ENCODE assay signal across 25 cellular contexts in the genomic region with DNA sequence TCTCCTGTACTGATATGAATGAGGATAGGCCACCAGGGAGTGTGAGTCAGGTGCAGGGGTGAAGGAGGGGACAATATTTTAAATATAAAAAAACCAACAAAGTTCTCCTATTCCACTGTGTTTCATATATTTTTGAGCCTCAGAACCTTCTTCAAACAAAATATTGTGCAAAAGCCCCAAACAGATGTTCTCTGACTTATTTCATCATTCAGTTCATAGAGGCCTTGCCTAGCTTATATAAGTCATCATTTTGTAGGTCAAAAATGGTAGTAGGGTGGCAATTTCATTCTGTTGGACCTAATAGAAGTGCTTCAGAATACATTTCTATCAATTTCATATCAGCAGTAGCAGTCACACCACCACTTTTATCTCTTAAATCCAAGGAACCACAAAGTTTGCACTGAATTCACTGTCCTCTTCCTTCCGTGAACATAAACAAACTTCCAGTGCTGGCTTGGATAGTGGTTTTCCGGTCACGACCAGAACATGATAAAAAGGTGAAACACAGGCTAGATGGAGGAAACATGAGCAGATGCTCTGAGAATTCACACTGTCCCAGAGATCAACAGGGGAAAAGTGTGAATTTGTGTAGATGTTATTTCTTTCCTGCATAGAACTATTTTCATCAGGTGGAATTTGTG.
"Had no signal": no experiment of that assay in that cellular context is flagged by ENCODE, and none has a peak within 500 bp of the region (broad histone marks: within the 10 kb centered on the region; RNA-seq: fewer than 3 reads in every experiment).

No MANE protein-coding gene starts in this region.

- DNase-seq: activated B cell treated with CpG ODN at 0.5 μM for 24 hours; activated CD4-positive, alpha-beta T cell treated with anti-CD3 and anti-CD28 coated beads, Interleukin-2, amount 50 U/mL, for 1 hour; activated effector memory CD4-positive, alpha-beta T cell treated with anti-CD3 and anti-CD28 coated beads, Interleukin-2, amount 50 U/mL, for 16 hours; activated naive CD4-positive, alpha-beta T cell treated with anti-CD3 and anti-CD28 coated beads for 36 hours; activated naive CD8-positive, alpha-beta T cell treated with anti-CD3 and anti-CD28 coated beads for 36 hours; activated T-cell treated with anti-CD3 and anti-CD28 coated beads for 4 hours; adrenal gland; dermis blood vessel endothelial cell; effector CD4-positive, alpha-beta T cell; left cardiac atrium; left ventricle myocardium superior; mucosa of descending colon; sigmoid colon; small intestine; stimulated activated CD4-positive, alpha-beta T cell treated with anti-CD3 and anti-CD28 coated beads, Interleukin-4, amount 100 ng/mL, for 24 hours; T-helper 17 cell; upper lobe of left lung had no signal

- H3K4me1 Mint-ChIP-seq: activated B cell treated with CpG ODN at 0.5 μM for 24 hours; activated naive CD8-positive, alpha-beta T cell treated with anti-CD3 and anti-CD28 coated beads for 36 hours; central memory CD8-positive, alpha-beta T cell; stimulated activated effector memory CD8-positive, alpha-beta T cell treated with anti-CD3 and anti-CD28 coated beads, Interleukin-12 subunit alpha, Interleukin-12 subunit beta, amount 100 ng/mL, for 72 hours; T-helper 17 cell had no signal

- H3K27ac Mint-ChIP-seq: activated B cell treated with CpG ODN at 0.5 μM for 24 hours; activated naive CD4-positive, alpha-beta T cell treated with anti-CD3 and anti-CD28 coated beads for 36 hours; activated naive CD8-positive, alpha-beta T cell treated with anti-CD3 and anti-CD28 coated beads for 36 hours; activated T-helper 1 cell treated with anti-CD3 and anti-CD28 coated beads, Interleukin-12 subunit alpha, Interleukin-12 subunit beta, Interleukin-2, Interleukin-4 antibody, amounts not matched to agents 30 ng/mL and 10 ng/mL and 1 ng/mL, durations not matched to agents 14 hours and 24 hours and 36 hours; natural killer cell treated with Interleukin-12 subunit alpha and Interleukin-12 subunit beta and Interleukin-15 and Interleukin-18, amount 100 ng/mL, for 72 hours; stimulated activated effector memory CD8-positive, alpha-beta T cell treated with anti-CD3 and anti-CD28 coated beads, Interleukin-12 subunit alpha, Interleukin-12 subunit beta, amount 100 ng/mL, for 72 hours; stimulated activated naive CD8-positive, alpha-beta T cell treated with anti-CD3 and anti-CD28 coated beads, Interleukin-15, Interleukin-2, amounts not matched to agents 100 ng/mL and 50 ng/mL, for 24 hours; T-helper 17 cell had no signal

- H3K4me3 ChIP-seq: adrenal gland, ascending aorta, esophagus muscularis mucosa, mucosa of descending colon, sigmoid colon, upper lobe of left lung, vagina had no signal

- H3K4me3 Mint-ChIP-seq: activated B cell treated with CpG ODN at 0.5 μM for 24 hours; activated naive CD4-positive, alpha-beta T cell treated with anti-CD3 and anti-CD28 coated beads for 36 hours; activated naive CD8-positive, alpha-beta T cell treated with anti-CD3 and anti-CD28 coated beads for 36 hours; activated T-helper 1 cell treated with anti-CD3 and anti-CD28 coated beads, Interleukin-12 subunit alpha, Interleukin-12 subunit beta, Interleukin-2, Interleukin-4 antibody, amounts not matched to agents 30 ng/mL and 10 ng/mL and 1 ng/mL, durations not matched to agents 14 hours and 24 hours and 36 hours; central memory CD8-positive, alpha-beta T cell; natural killer cell treated with Interleukin-12 subunit alpha and Interleukin-12 subunit beta and Interleukin-15 and Interleukin-18, amount 100 ng/mL, for 72 hours; stimulated activated effector memory CD8-positive, alpha-beta T cell treated with anti-CD3 and anti-CD28 coated beads, Interleukin-12 subunit alpha, Interleukin-12 subunit beta, amount 100 ng/mL, for 72 hours; stimulated activated naive CD8-positive, alpha-beta T cell treated with anti-CD3 and anti-CD28 coated beads, Interleukin-15, Interleukin-2, amounts not matched to agents 100 ng/mL and 50 ng/mL, for 24 hours; T-helper 17 cell had no signal

- H3K9me3 ChIP-seq: adrenal gland, ascending aorta, vagina had no signal

- H3K27me3 ChIP-seq: adrenal gland, ascending aorta, sigmoid colon, upper lobe of left lung, vagina had no signal

- H3K36me3 ChIP-seq: adrenal gland, ascending aorta, esophagus muscularis mucosa, sigmoid colon, upper lobe of left lung, vagina had no signal

- H3K27ac ChIP-seq: adrenal gland, ascending aorta, esophagus muscularis mucosa, sigmoid colon, upper lobe of left lung, vagina had no signal

- H3K36me3 Mint-ChIP-seq: activated naive CD8-positive, alpha-beta T cell treated with anti-CD3 and anti-CD28 coated beads for 36 hours; stimulated activated effector memory CD8-positive, alpha-beta T cell treated with anti-CD3 and anti-CD28 coated beads, Interleukin-12 subunit alpha, Interleukin-12 subunit beta, amount 100 ng/mL, for 72 hours had no signal

- H3K4me1 ChIP-seq: adrenal gland, ascending aorta, esophagus muscularis mucosa, sigmoid colon, upper lobe of left lung, vagina had no signal
